In the genomic region with DNA sequence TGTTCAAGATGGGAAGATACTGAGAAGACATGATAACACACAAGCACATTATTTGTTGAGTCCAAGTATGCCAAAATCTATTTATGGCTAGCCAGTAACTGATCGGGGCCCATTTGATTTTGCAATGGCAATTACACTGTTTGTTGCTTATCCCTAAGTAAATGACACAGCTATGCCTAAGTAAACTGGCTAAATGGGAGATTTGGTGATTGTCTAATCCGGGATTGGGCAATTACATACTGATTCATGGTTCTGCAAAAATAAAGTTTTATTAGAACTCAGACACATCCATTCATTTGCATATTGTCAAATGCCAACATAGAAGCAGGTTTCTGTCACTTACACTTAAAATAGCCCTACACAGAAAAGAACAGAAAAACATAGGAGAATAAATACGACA, we compare ENCODE assay signal across 18 cellular contexts.
"Had no signal": no experiment of that assay in that cellular context is flagged by ENCODE, and none has a peak within 500 bp of the region (broad histone marks: within the 10 kb centered on the region; RNA-seq: fewer than 3 reads in every experiment).

No MANE protein-coding gene starts in this region.

- DNase-seq: cortex of kidney; dorsolateral prefrontal cortex; effector CD8-positive, alpha-beta T cell; heart left ventricle; hippocampal formation; left colon; nucleus accumbens; ovary; stimulated activated CD4-positive, alpha-beta T cell treated with anti-CD3 and anti-CD28 coated beads, Interleukin-2, amount 100 ng/mL, for 48 hours; stimulated activated naive CD8-positive, alpha-beta T cell treated with anti-CD3 and anti-CD28 coated beads, Interleukin-15, Interleukin-2, amounts not matched to agents 100 U/mL and 50 U/mL, for 24 hours; thyroid gland had no signal

- ATAC-seq: heart left ventricle; left colon; natural killer cell treated with Interleukin-12 subunit alpha and Interleukin-12 subunit beta and Interleukin-15 and Interleukin-18, amount 100 ng/mL, for 72 hours; stimulated activated naive CD8-positive, alpha-beta T cell treated with anti-CD3 and anti-CD28 coated beads, Interleukin-15, Interleukin-2, amounts not matched to agents 100 U/mL and 50 U/mL, for 24 hours had no signal

- H3K27ac Mint-ChIP-seq: mesothelial cell of epicardium; natural killer cell treated with Interleukin-12 subunit alpha and Interleukin-12 subunit beta and Interleukin-15 and Interleukin-18, amount 100 ng/mL, for 72 hours; neural progenitor cell; type B pancreatic cell had no signal

- H3K27me3 Mint-ChIP-seq: type B pancreatic cell had no signal

- H3K4me3 Mint-ChIP-seq: mesothelial cell of epicardium; natural killer cell treated with Interleukin-12 subunit alpha and Interleukin-12 subunit beta and Interleukin-15 and Interleukin-18, amount 100 ng/mL, for 72 hours; neural progenitor cell; type B pancreatic cell had no signal

- H3K36me3 Mint-ChIP-seq: mesothelial cell of epicardium; natural killer cell treated with Interleukin-12 subunit alpha and Interleukin-12 subunit beta and Interleukin-15 and Interleukin-18, amount 100 ng/mL, for 72 hours; neural progenitor cell; type B pancreatic cell had no signal

- H3K4me3 ChIP-seq: dorsolateral prefrontal cortex, heart left ventricle, neural progenitor cell, ovary, right atrium auricular region, smooth muscle cell, suprapubic skin, thyroid gland had no signal

- H3K4me1 Mint-ChIP-seq: mesothelial cell of epicardium had no signal
